In genomic region chr12:8644345-8645248, GRCh38 we compare ENCODE assay signal across 1 cellular context.
TF ChIP-seq lines count a peak whose summit lies in the region.

No MANE protein-coding gene starts in this region.

TF ChIP-seq in HepG2, 621 proteins besides CTCF, POLR2A, EP300 and RAD21 (continued from another document):
- TF ChIP-seq CSRNP1 (CRISPR knock-in tag; IDR thresholded peaks at IDR 0.05) = no peak
